In genomic region chr12:109713187-109713984, GRCh38 we compare ENCODE assay signal across 1 cellular context.
TF ChIP-seq lines count a peak whose summit lies in the region.

FAM222A (plus strand) TSS chr12:109713825; CDS start chr12:109744147, 30,322 bp downstream.

TF ChIP-seq in GM12878, 131 proteins besides CTCF, POLR2A, EP300 and RAD21 (continued from another document and continues in another):
- TF ChIP-seq ZBTB40 (IDR thresholded peaks at IDR 0.05; ENCODE audit: borderline replicate concordance) (peak; percentile 64; the same call in 1 of the 2 replicates), NBN (IDR thresholded peaks at IDR 0.05) (no peak), ZNF207 (IDR thresholded peaks at IDR 0.05; ENCODE audit: borderline replicate concordance) (no peak), LARP7 (IDR thresholded peaks at IDR 0.05) (no peak), IRF4 (IDR thresholded peaks at IDR 0.05; ENCODE audit: low read depth, low read length) (no peak), ZNF24 (IDR thresholded peaks at IDR 0.05) (no peak), PRDM15 (CRISPR knock-in tag; IDR thresholded peaks at IDR 0.05) (no peak), CEBPB (IDR thresholded peaks at IDR 0.05; ENCODE audit: borderline replicate concordance in 1 of 2, low read depth in 2 of 2, low read length in 2 of 2) (no peak), MEF2B (IDR thresholded peaks at IDR 0.05; ENCODE audit: partially characterized antibody, poor library complexity, severe bottlenecking) (no peak), CBX3 (IDR thresholded peaks at IDR 0.05; ENCODE audit: borderline replicate concordance, low read depth) (no peak), ZNF274 (IDR thresholded peaks at IDR 0.05; ENCODE audit: insufficient read depth, insufficient read length) (no peak), SUPT20H (IDR thresholded peaks at IDR 0.05; ENCODE audit: borderline replicate concordance, control insufficient read depth, low read depth, low read length) (no peak), ZNF217 (IDR thresholded peaks at IDR 0.05) (no peak), GATAD2B (conservative IDR thresholded peaks at IDR 0.05; ENCODE audit: low read depth) (no peak), IRF3 (IDR thresholded peaks at IDR 0.05) (no peak), BRCA1 (IDR thresholded peaks at IDR 0.05; ENCODE audit: low read depth, low read length) (no peak), TBL1XR1 (IDR thresholded peaks at IDR 0.05; ENCODE audit: low read depth, low read length) (no peak), BCL3 (IDR thresholded peaks at IDR 0.05; ENCODE audit: borderline replicate concordance, insufficient read depth, low read depth, low read length, poor library complexity, severe bottlenecking) (no peak), STAT3 (IDR thresholded peaks at IDR 0.05; ENCODE audit: low read depth, low read length) (no peak), TCF3 (IDR thresholded peaks at IDR 0.05; ENCODE audit: borderline replicate concordance, insufficient read depth, low read depth, low read length) (no peak), USF2 (IDR thresholded peaks at IDR 0.05; ENCODE audit: borderline replicate concordance, low read depth, low read length) (no peak), ZNF687 (IDR thresholded peaks at IDR 0.05) (no peak), SRF (IDR thresholded peaks at IDR 0.05; ENCODE audit: low read depth in 2 of 2, low read length in 2 of 2) (no peak), ETV6 (conservative IDR thresholded peaks at IDR 0.05 in 1 of 2, IDR thresholded peaks at IDR 0.05 in 1 of 2; ENCODE audit: borderline replicate concordance in 1 of 2, low read depth in 1 of 2) (no peak), E2F4 (IDR thresholded peaks at IDR 0.05; ENCODE audit: low read depth, low read length) (peak; percentile 91), ZZZ3 (IDR thresholded peaks at IDR 0.05; ENCODE audit: control insufficient read depth, insufficient read length, low read depth) (no peak), SIX5 (IDR thresholded peaks at IDR 0.05; ENCODE audit: low read depth, low read length, severe bottlenecking) (peak; percentile 97), RBBP5 (conservative IDR thresholded peaks at IDR 0.05) (no peak), EED (IDR thresholded peaks at IDR 0.05; ENCODE audit: low read depth) (no peak), SMAD1 (IDR thresholded peaks at IDR 0.05; ENCODE audit: low read depth, partially characterized antibody) (no peak), MYC (IDR thresholded peaks at IDR 0.05; ENCODE audit: insufficient read depth, insufficient read length, insufficient replicate concordance, low read length, severe bottlenecking) (no peak), SMARCA5 (IDR thresholded peaks at IDR 0.05) (no peak), SIN3A (IDR thresholded peaks at IDR 0.05; ENCODE audit: low read depth, low read length) (peak; percentile 98), REST (IDR thresholded peaks at IDR 0.05; ENCODE audit: low read depth, low read length) (no peak), SREBF1 (IDR thresholded peaks at IDR 0.05; ENCODE audit: low read length) (peak; percentile 82), SPI1 (IDR thresholded peaks at IDR 0.05; ENCODE audit: borderline replicate concordance, insufficient read depth, low read depth, low read length) (0 out of 2 replicates have a peak, but pooled peaks have one; percentile 10), BACH1 (IDR thresholded peaks at IDR 0.05; ENCODE audit: borderline replicate concordance) (no peak), MXI1 (IDR thresholded peaks at IDR 0.05; ENCODE audit: low read depth, low read length) (peak; percentile 99)
